ENCODE assay signal across 1 cellular context in the genomic region with DNA sequence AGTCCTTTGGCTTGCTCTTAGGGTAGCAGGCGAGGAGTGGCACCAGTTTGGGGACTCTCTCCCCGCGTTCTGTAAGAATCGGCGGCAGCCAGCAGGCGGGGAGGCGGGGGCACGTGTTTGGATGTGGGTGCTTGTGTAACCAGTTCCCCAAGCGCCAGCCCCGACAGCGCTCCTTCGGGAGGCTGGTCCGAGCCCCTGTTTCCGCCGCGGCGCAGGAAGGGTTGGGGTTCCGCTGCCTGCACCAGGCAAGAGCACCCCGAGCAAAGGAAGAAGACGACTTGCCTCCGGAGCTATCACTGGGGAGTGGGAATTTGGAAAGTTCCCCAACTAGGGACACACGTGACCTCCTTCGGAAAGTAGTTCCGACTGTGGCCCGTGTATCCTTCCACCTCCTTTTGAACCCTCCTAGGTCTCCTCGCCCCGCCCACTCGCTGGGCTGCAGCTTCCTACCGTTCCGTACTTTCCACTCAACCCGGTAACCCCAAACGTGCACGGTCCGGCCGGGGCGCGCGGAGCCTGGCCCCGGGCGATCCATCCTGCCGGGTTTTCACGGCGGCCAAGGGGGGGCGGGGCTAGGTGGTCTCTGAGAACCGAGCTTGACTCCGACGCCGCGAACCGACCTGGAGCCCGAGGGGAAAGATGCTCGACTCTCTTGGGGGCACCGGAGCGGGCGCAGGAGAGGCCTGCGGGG.
TF ChIP-seq lines count a peak whose summit lies in the region.

No MANE protein-coding gene starts in this region.

TF ChIP-seq in HEK293, 187 proteins besides CTCF, POLR2A, EP300 and RAD21 (continued from another document and continues in another):
- TF ChIP-seq, protein P1, sequence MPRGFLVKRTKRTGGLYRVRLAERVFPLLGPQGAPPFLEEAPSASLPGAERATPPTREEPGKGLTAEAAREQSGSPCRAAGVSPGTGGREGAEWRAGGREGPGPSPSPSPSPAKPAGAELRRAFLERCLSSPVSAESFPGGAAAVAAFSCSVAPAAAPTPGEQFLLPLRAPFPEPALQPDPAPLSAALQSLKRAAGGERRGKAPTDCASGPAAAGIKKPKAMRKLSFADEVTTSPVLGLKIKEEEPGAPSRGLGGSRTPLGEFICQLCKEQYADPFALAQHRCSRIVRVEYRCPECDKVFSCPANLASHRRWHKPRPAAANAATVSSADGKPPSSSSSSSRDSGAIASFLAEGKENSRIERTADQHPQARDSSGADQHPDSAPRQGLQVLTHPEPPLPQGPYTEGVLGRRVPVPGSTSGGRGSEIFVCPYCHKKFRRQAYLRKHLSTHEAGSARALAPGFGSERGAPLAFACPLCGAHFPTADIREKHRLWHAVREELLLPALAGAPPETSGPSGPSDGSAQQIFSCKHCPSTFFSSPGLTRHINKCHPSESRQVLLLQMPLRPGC (tag by site-specific recombination; IDR thresholded peaks at IDR 0.05): peak; percentile 44
- TF ChIP-seq ZNF274 (IDR thresholded peaks at IDR 0.05; ENCODE audit: low read length) (no peak), ZNF274 (tag by site-specific recombination; IDR thresholded peaks at IDR 0.05; ENCODE audit: borderline replicate concordance) (no peak), ZNF423 (tag by site-specific recombination; IDR thresholded peaks at IDR 0.05) (0 out of 2 replicates have a peak, but pooled peaks have one; percentile 11), ZNF660 (tag by site-specific recombination; IDR thresholded peaks at IDR 0.05) (peak; percentile 80), ZNF555 (tag by site-specific recombination; conservative IDR thresholded peaks at IDR 0.05) (no peak), ZNF843 (tag by site-specific recombination; IDR thresholded peaks at IDR 0.05) (peak; percentile 45; the same call in 1 of the 2 replicates), ZNF791 (tag by site-specific recombination; IDR thresholded peaks at IDR 0.05) (no peak), ZNF692 (tag by site-specific recombination; IDR thresholded peaks at IDR 0.05) (peak; percentile 74), BCL11A (tag by site-specific recombination; IDR thresholded peaks at IDR 0.05; ENCODE audit: low read depth) (no peak), IKZF3 (tag by site-specific recombination; IDR thresholded peaks at IDR 0.05) (peak; percentile 51), ZNF211 (tag by site-specific recombination; IDR thresholded peaks at IDR 0.05; ENCODE audit: low read depth) (no peak), ZNF510 (tag by site-specific recombination; IDR thresholded peaks at IDR 0.05; ENCODE audit: insufficient replicate concordance) (no peak), PRDM10 (tag by site-specific recombination; IDR thresholded peaks at IDR 0.05) (peak; percentile 55), ZNF658 (tag by site-specific recombination; IDR thresholded peaks at IDR 0.05) (no peak), ZSCAN30 (tag by site-specific recombination; IDR thresholded peaks at IDR 0.05) (peak; percentile 84), ZBTB21 (tag by site-specific recombination; IDR thresholded peaks at IDR 0.05) (no peak), ZNF549 (tag by site-specific recombination; IDR thresholded peaks at IDR 0.05) (no peak), ZNF280C (tag by site-specific recombination; IDR thresholded peaks at IDR 0.05) (no peak), GLI4 (tag by site-specific recombination; IDR thresholded peaks at IDR 0.05) (peak; percentile 46; the same call in 1 of the 2 replicates), ZNF404 (tag by site-specific recombination; IDR thresholded peaks at IDR 0.05) (no peak), ZNF677 (tag by site-specific recombination; IDR thresholded peaks at IDR 0.05) (no peak), MEIS1 (CRISPR knock-in tag; IDR thresholded peaks at IDR 0.05; ENCODE audit: borderline replicate concordance) (no peak), ZNF768 (tag by site-specific recombination; IDR thresholded peaks at IDR 0.05) (no peak), ZNF26 (tag by site-specific recombination; IDR thresholded peaks at IDR 0.05) (no peak), HOXC10 (CRISPR knock-in tag; IDR thresholded peaks at IDR 0.05) (no peak), SP3 (tag by site-specific recombination; IDR thresholded peaks at IDR 0.05) (peak; percentile 95)
- TF ChIP-seq, protein P2, sequence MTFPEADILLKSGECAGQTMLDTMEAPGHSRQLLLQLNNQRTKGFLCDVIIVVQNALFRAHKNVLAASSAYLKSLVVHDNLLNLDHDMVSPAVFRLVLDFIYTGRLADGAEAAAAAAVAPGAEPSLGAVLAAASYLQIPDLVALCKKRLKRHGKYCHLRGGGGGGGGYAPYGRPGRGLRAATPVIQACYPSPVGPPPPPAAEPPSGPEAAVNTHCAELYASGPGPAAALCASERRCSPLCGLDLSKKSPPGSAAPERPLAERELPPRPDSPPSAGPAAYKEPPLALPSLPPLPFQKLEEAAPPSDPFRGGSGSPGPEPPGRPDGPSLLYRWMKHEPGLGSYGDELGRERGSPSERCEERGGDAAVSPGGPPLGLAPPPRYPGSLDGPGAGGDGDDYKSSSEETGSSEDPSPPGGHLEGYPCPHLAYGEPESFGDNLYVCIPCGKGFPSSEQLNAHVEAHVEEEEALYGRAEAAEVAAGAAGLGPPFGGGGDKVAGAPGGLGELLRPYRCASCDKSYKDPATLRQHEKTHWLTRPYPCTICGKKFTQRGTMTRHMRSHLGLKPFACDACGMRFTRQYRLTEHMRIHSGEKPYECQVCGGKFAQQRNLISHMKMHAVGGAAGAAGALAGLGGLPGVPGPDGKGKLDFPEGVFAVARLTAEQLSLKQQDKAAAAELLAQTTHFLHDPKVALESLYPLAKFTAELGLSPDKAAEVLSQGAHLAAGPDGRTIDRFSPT (tag by site-specific recombination; IDR thresholded peaks at IDR 0.05): no peak
- TF ChIP-seq, protein P3, sequence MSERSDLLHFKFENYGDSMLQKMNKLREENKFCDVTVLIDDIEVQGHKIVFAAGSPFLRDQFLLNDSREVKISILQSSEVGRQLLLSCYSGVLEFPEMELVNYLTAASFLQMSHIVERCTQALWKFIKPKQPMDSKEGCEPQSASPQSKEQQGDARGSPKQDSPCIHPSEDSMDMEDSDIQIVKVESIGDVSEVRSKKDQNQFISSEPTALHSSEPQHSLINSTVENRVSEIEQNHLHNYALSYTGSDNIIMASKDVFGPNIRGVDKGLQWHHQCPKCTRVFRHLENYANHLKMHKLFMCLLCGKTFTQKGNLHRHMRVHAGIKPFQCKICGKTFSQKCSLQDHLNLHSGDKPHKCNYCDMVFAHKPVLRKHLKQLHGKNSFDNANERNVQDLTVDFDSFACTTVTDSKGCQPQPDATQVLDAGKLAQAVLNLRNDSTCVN (tag by site-specific recombination; optimal IDR thresholded peaks at IDR 0.05): peak; percentile 95
- TF ChIP-seq, protein P4, sequence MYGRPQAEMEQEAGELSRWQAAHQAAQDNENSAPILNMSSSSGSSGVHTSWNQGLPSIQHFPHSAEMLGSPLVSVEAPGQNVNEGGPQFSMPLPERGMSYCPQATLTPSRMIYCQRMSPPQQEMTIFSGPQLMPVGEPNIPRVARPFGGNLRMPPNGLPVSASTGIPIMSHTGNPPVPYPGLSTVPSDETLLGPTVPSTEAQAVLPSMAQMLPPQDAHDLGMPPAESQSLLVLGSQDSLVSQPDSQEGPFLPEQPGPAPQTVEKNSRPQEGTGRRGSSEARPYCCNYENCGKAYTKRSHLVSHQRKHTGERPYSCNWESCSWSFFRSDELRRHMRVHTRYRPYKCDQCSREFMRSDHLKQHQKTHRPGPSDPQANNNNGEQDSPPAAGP (tag by site-specific recombination; IDR thresholded peaks at IDR 0.05): 0 out of 2 replicates have a peak, but pooled peaks have one; percentile 44
- TF ChIP-seq, protein P5, sequence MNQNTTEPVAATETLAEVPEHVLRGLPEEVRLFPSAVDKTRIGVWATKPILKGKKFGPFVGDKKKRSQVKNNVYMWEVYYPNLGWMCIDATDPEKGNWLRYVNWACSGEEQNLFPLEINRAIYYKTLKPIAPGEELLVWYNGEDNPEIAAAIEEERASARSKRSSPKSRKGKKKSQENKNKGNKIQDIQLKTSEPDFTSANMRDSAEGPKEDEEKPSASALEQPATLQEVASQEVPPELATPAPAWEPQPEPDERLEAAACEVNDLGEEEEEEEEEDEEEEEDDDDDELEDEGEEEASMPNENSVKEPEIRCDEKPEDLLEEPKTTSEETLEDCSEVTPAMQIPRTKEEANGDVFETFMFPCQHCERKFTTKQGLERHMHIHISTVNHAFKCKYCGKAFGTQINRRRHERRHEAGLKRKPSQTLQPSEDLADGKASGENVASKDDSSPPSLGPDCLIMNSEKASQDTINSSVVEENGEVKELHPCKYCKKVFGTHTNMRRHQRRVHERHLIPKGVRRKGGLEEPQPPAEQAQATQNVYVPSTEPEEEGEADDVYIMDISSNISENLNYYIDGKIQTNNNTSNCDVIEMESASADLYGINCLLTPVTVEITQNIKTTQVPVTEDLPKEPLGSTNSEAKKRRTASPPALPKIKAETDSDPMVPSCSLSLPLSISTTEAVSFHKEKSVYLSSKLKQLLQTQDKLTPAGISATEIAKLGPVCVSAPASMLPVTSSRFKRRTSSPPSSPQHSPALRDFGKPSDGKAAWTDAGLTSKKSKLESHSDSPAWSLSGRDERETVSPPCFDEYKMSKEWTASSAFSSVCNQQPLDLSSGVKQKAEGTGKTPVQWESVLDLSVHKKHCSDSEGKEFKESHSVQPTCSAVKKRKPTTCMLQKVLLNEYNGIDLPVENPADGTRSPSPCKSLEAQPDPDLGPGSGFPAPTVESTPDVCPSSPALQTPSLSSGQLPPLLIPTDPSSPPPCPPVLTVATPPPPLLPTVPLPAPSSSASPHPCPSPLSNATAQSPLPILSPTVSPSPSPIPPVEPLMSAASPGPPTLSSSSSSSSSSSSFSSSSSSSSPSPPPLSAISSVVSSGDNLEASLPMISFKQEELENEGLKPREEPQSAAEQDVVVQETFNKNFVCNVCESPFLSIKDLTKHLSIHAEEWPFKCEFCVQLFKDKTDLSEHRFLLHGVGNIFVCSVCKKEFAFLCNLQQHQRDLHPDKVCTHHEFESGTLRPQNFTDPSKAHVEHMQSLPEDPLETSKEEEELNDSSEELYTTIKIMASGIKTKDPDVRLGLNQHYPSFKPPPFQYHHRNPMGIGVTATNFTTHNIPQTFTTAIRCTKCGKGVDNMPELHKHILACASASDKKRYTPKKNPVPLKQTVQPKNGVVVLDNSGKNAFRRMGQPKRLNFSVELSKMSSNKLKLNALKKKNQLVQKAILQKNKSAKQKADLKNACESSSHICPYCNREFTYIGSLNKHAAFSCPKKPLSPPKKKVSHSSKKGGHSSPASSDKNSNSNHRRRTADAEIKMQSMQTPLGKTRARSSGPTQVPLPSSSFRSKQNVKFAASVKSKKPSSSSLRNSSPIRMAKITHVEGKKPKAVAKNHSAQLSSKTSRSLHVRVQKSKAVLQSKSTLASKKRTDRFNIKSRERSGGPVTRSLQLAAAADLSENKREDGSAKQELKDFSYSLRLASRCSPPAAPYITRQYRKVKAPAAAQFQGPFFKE (tag by site-specific recombination; IDR thresholded peaks at IDR 0.05; ENCODE audit: borderline replicate concordance): no peak; the same call in 1 of the 2 replicates
